12 cellular contexts compared by ENCODE assay signal in the genomic region with DNA sequence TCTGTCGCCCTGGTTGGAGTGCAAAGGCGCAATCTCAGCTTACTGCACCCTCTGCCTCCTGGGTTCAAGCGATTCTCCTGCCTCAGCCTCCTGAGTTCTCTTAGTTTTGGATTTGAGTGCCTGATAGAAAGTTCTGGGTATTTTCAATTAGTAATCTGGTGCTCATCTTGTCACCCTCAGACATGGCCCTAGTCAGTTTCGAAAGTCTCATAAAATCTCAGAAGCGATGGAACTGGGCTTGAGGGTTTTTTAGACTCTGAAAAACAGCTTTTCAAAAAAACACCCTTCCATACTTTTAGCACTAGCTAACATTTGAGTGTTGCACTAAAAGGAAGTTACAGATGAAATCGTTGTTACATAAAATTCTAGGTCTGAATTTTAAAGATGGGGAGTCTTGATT. TPM values are rescaled to one million over a fixed set of nuclear protein-coding genes. Genes with fewer than 3 reads are reported as not detected.
DNase-seq lines count a peak whose midpoint lies in the region; ATAC-seq and TF ChIP-seq lines count a peak whose summit lies in the region.
"Had no signal": no experiment of that assay in that cellular context is flagged by ENCODE, and none has a peak within 500 bp of the region (broad histone marks: within the 10 kb centered on the region; RNA-seq: fewer than 3 reads in every experiment).

No MANE protein-coding gene starts in this region.

- peak; percentile 78 for ATAC-seq in GM21717 (IDR thresholded peaks at IDR 0.05; ENCODE audit: unreplicated experiment)
- peak; percentile 56 for ATAC-seq in HG03159 (IDR thresholded peaks at IDR 0.05; ENCODE audit: unreplicated experiment)
- ATAC-seq in stimulated activated naive B cell treated with anti-CD40 and anti-IgM and Interleukin-4, amounts not matched to agents 10 μg/mL and 1 μg/mL and 100 μg/mL, for 72 hours (replicated peaks) = peak; percentile 76 to 78
- no peak for ATAC-seq in effector memory CD8-positive, alpha-beta T cell (replicated peaks)
- ATAC-seq: HCT116 had no signal

- H3K27me3 Mint-ChIP-seq in stimulated activated naive B cell treated with anti-CD40 and anti-IgM and Interleukin-4, amounts not matched to agents 10 μg/mL and 1 μg/mL and 100 μg/mL, for 72 hours = peaks cover 6 to 13% of the 10 kb centered on the region in 2 donors
- H3K27me3 Mint-ChIP-seq in effector memory CD8-positive, alpha-beta T cell = no peaks in the 10 kb centered on the region

- H3K9me3 Mint-ChIP-seq in stimulated activated naive B cell treated with anti-CD40 and anti-IgM and Interleukin-4, amounts not matched to agents 10 μg/mL and 1 μg/mL and 100 μg/mL, for 72 hours = no peaks in the 10 kb centered on the region
- no peaks in the 10 kb centered on the region for H3K9me3 Mint-ChIP-seq in effector memory CD8-positive, alpha-beta T cell

- no peak for TF ChIP-seq CTCF in breast epithelium (IDR thresholded peaks at IDR 0.05)

- peaks cover 41 to 54% of the 10 kb centered on the region in 2 donors for H3K4me1 Mint-ChIP-seq in stimulated activated naive B cell treated with anti-CD40 and anti-IgM and Interleukin-4, amounts not matched to agents 10 μg/mL and 1 μg/mL and 100 μg/mL, for 72 hours
- peaks cover 12 to 27% of the 10 kb centered on the region in 2 donors for H3K4me1 Mint-ChIP-seq in effector memory CD8-positive, alpha-beta T cell (ENCODE audit: low read depth in 2 of 2)

- H3K36me3 ChIP-seq in breast epithelium = no peaks in the 10 kb centered on the region
- H3K36me3 ChIP-seq: neutrophil had no signal

- intact Hi-C loops in breast epithelium (cut with DNase I; ENCODE audit: low total_unique reads) = no loop called here

- H3K4me1 ChIP-seq in breast epithelium = no peaks in the 10 kb centered on the region

- peak overlapping the region; percentile 92 for H3K27ac Mint-ChIP-seq in stimulated activated naive B cell treated with anti-CD40 and anti-IgM and Interleukin-4, amounts not matched to agents 10 μg/mL and 1 μg/mL and 100 μg/mL, for 72 hours
- no peak overlapping the region for H3K27ac Mint-ChIP-seq in effector memory CD8-positive, alpha-beta T cell

- peak overlapping the region; percentile 77 to 78 for H3K4me3 Mint-ChIP-seq in stimulated activated naive B cell treated with anti-CD40 and anti-IgM and Interleukin-4, amounts not matched to agents 10 μg/mL and 1 μg/mL and 100 μg/mL, for 72 hours
- no peak overlapping the region for H3K4me3 Mint-ChIP-seq in effector memory CD8-positive, alpha-beta T cell

- H3K27ac ChIP-seq in breast epithelium = no peak overlapping the region
- H3K27ac ChIP-seq: neutrophil had no signal

- no peak overlapping the region for H3K4me3 ChIP-seq in breast epithelium

- DNase-seq in SIG-M5 treated with dmso at 0.1 percent for 504 hours (lab: John Stamatoyannopoulos, UW; ENCODE audit: unreplicated experiment) (peak; percentile 13), SIG-M5 (lab: John Stamatoyannopoulos, UW) (no peak), hepatic stellate cell (ENCODE audit: low spot score) (no peak), breast epithelium (ENCODE audit: low spot score in 2 of 2) (no peak)
- peak; percentile 27 for DNase-seq in stimulated activated naive B cell treated with anti-CD40 and anti-IgM and Interleukin-4, amounts not matched to agents 10 μg/mL and 1 μg/mL and 100 μg/mL, for 72 hours
- no peak for DNase-seq in effector memory CD8-positive, alpha-beta T cell
- DNase-seq: kidney glomerular epithelial cell; NK-92 treated with Interleukin-12 subunit alpha and Interleukin-12 subunit beta, amount 100 ng/mL, for 24 hours had no signal

- no peaks in the 10 kb centered on the region for H3K27me3 ChIP-seq in breast epithelium

- no peaks in the 10 kb centered on the region for H3K36me3 Mint-ChIP-seq in stimulated activated naive B cell treated with anti-CD40 and anti-IgM and Interleukin-4, amounts not matched to agents 10 μg/mL and 1 μg/mL and 100 μg/mL, for 72 hours
- H3K36me3 Mint-ChIP-seq in effector memory CD8-positive, alpha-beta T cell (ENCODE audit: insufficient read depth) = no peaks in the 10 kb centered on the region

- H3K9me3 ChIP-seq in breast epithelium = no peaks in the 10 kb centered on the region
- H3K9me3 ChIP-seq: neutrophil had no signal

- TF ChIP-seq POLR2A in breast epithelium (IDR thresholded peaks at IDR 0.05) = no peak

RNA-seq across cellular contexts. Expression of gene PIP4K2A, which starts 9.4 kb away (rescaled TPM):
- total RNA-seq in breast epithelium = 10 to 100 TPM; 15.1 to 36.6 (median 33.1) TPM

Comparison
In these comparisons a context has a peak if more than half of its experiments do, and no peak if none do; other contexts are left out.
1. DNase-seq: peak in SIG-M5 treated with dmso at 0.1 percent for 504 hours (single experiment) and stimulated activated naive B cell treated with anti-CD40 and anti-IgM and Interleukin-4, amounts not matched to agents 10 μg/mL and 1 μg/mL and 100 μg/mL, for 72 hours (single experiment); none in SIG-M5 (single experiment), hepatic stellate cell (single experiment), breast epithelium (0 of 2) and effector memory CD8-positive, alpha-beta T cell (0 of 3).
2. H3K4me3 Mint-ChIP-seq: peak in stimulated activated naive B cell treated with anti-CD40 and anti-IgM and Interleukin-4, amounts not matched to agents 10 μg/mL and 1 μg/mL and 100 μg/mL, for 72 hours (2 of 2); none in effector memory CD8-positive, alpha-beta T cell (0 of 2).